10 cellular contexts compared by ENCODE assay signal in the genomic region with DNA sequence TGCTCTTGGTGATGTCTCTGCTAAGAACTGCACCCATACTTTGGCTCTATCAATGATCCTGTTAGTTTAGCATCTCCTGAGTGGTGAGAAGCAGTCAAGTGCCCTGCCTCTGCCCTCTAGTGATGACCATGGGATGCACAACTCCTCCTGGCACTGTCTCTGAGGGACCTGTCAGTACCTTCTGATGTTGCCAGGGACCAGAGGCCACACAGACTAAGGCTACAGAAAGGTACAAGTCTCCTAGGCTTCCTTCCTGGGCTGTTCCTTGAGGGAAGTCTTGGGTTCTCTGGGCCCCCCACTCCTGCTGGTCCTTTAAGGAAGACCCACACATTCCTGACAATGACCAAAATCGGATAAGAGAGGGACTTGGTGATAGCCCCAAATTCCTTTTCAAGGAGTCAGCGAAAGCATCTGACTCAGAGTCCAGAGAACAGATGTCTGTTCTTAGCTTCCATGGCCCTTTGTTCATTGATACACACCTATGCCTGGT. TPM values are rescaled to one million over a fixed set of nuclear protein-coding genes. Genes with fewer than 3 reads are reported as not detected.
A peak's percentile ranks its signal among the peaks of the same experiment; 100 is the strongest.
DNase-seq lines count a peak whose midpoint lies in the region; ATAC-seq lines count a peak whose summit lies in the region.
"Had no signal": no experiment of that assay in that cellular context is flagged by ENCODE, and none has a peak within 500 bp of the region (broad histone marks: within the 10 kb centered on the region; RNA-seq: fewer than 3 reads in every experiment).

No MANE protein-coding gene starts in this region.

- peak; percentile 61 for ATAC-seq in stimulated activated effector memory CD8-positive, alpha-beta T cell treated with anti-CD3 and anti-CD28 coated beads, Interleukin-12 subunit alpha, Interleukin-12 subunit beta, amount 100 ng/mL, for 72 hours
- ATAC-seq in aorta (ENCODE audit: low FRiP score) (no peak), GM21737 (IDR thresholded peaks at IDR 0.05; ENCODE audit: unreplicated experiment) (no peak)

- no peak overlapping the region for H3K4me3 ChIP-seq in aorta (ENCODE audit: low read length in 2 of 2)

- peak; percentile 33 for DNase-seq in activated CD4-positive, alpha-beta memory T cell treated with anti-CD3 and anti-CD28 coated beads for 36 hours
- no peak for DNase-seq in activated CD4-positive, alpha-beta memory T cell treated with anti-CD3 and anti-CD28 coated beads, Interleukin-2, amount 10 ng/mL, durations not matched to agents 7 days and 5 days
- DNase-seq in LHCN-M2 (ENCODE audit: low read depth) (peak; percentile 73), dermis blood vessel endothelial cell (peak; percentile 66), epidermal melanocyte (ENCODE audit: insufficient read length, low spot score) (no peak), aorta (no peak)
- DNase-seq in stimulated activated effector memory CD8-positive, alpha-beta T cell treated with anti-CD3 and anti-CD28 coated beads, Interleukin-12 subunit alpha, Interleukin-12 subunit beta, amount 100 ng/mL, for 72 hours (ENCODE audit: low spot score in 2 of 2), result no peak
- DNase-seq: activated naive CD4-positive, alpha-beta T cell treated with Interleukin-2 at 50 U/mL for 16 hours; GDM1 had no signal

- H3K9me3 ChIP-seq in aorta (ENCODE audit: control insufficient read depth, low read length), result peaks cover 1% of the 10 kb centered on the region

- no peaks in the 10 kb centered on the region for H3K36me3 Mint-ChIP-seq in activated CD4-positive, alpha-beta memory T cell treated with anti-CD3 and anti-CD28 coated beads for 36 hours
- H3K36me3 Mint-ChIP-seq in activated CD4-positive, alpha-beta memory T cell treated with anti-CD3 and anti-CD28 coated beads, Interleukin-2, amount 10 ng/mL, durations not matched to agents 7 days and 5 days (ENCODE audit: low read depth), result no peaks in the 10 kb centered on the region
- no peaks in the 10 kb centered on the region for H3K36me3 Mint-ChIP-seq in stimulated activated effector memory CD8-positive, alpha-beta T cell treated with anti-CD3 and anti-CD28 coated beads, Interleukin-12 subunit alpha, Interleukin-12 subunit beta, amount 100 ng/mL, for 72 hours

- no peaks in the 10 kb centered on the region for H3K36me3 ChIP-seq in aorta (ENCODE audit: control insufficient read depth in 1 of 2, insufficient read depth in 2 of 2, low read length in 1 of 2)

- no peak overlapping the region for H3K4me3 Mint-ChIP-seq in activated CD4-positive, alpha-beta memory T cell treated with anti-CD3 and anti-CD28 coated beads for 36 hours
- no peak overlapping the region for H3K4me3 Mint-ChIP-seq in activated CD4-positive, alpha-beta memory T cell treated with anti-CD3 and anti-CD28 coated beads, Interleukin-2, amount 10 ng/mL, durations not matched to agents 7 days and 5 days
- H3K4me3 Mint-ChIP-seq in stimulated activated effector memory CD8-positive, alpha-beta T cell treated with anti-CD3 and anti-CD28 coated beads, Interleukin-12 subunit alpha, Interleukin-12 subunit beta, amount 100 ng/mL, for 72 hours, result no peak overlapping the region

- H3K27me3 Mint-ChIP-seq in activated CD4-positive, alpha-beta memory T cell treated with anti-CD3 and anti-CD28 coated beads for 36 hours, result peaks cover 38% of the 10 kb centered on the region
- peaks cover 74% of the 10 kb centered on the region for H3K27me3 Mint-ChIP-seq in activated CD4-positive, alpha-beta memory T cell treated with anti-CD3 and anti-CD28 coated beads, Interleukin-2, amount 10 ng/mL, durations not matched to agents 7 days and 5 days

- intact Hi-C loops in activated CD4-positive, alpha-beta memory T cell treated with anti-CD3 and anti-CD28 coated beads for 36 hours (cut with micrococcal nuclease), result no loop called here
- intact Hi-C loops in aorta (cut with DNase I), result no loop called here

- 57 to 58% methylated on average over 2 of the region's 2 CpGs for WGBS in aorta, 2 donors

- H3K27ac Mint-ChIP-seq in activated CD4-positive, alpha-beta memory T cell treated with anti-CD3 and anti-CD28 coated beads for 36 hours, result no peak overlapping the region
- H3K27ac Mint-ChIP-seq in activated CD4-positive, alpha-beta memory T cell treated with anti-CD3 and anti-CD28 coated beads, Interleukin-2, amount 10 ng/mL, durations not matched to agents 7 days and 5 days, result no peak overlapping the region
- no peak overlapping the region for H3K27ac Mint-ChIP-seq in stimulated activated effector memory CD8-positive, alpha-beta T cell treated with anti-CD3 and anti-CD28 coated beads, Interleukin-12 subunit alpha, Interleukin-12 subunit beta, amount 100 ng/mL, for 72 hours

- H3K4me1 ChIP-seq in aorta (ENCODE audit: control insufficient read depth in 1 of 2, insufficient read depth in 2 of 2, low read length in 2 of 2), result no peaks in the 10 kb centered on the region

- H3K4me1 Mint-ChIP-seq in activated CD4-positive, alpha-beta memory T cell treated with anti-CD3 and anti-CD28 coated beads for 36 hours (ENCODE audit: low read depth), result no peaks in the 10 kb centered on the region
- peaks cover 6% of the 10 kb centered on the region for H3K4me1 Mint-ChIP-seq in activated CD4-positive, alpha-beta memory T cell treated with anti-CD3 and anti-CD28 coated beads, Interleukin-2, amount 10 ng/mL, durations not matched to agents 7 days and 5 days
- H3K4me1 Mint-ChIP-seq in stimulated activated effector memory CD8-positive, alpha-beta T cell treated with anti-CD3 and anti-CD28 coated beads, Interleukin-12 subunit alpha, Interleukin-12 subunit beta, amount 100 ng/mL, for 72 hours, result no peaks in the 10 kb centered on the region

- CTCF ChIA-PET in activated CD4-positive, alpha-beta memory T cell treated with anti-CD3 and anti-CD28 coated beads for 36 hours (lab: Charles Lee), result interaction anchor here (1.0 to 2.1 kb wide), 3 partner anchors 12 to 118 kb away, joined by 3 to 21 read pairs (median 3); partner anchors contain the start of gene GOT1
- CTCF ChIA-PET in activated CD4-positive, alpha-beta memory T cell treated with anti-CD3 and anti-CD28 coated beads, Interleukin-2, amount 10 ng/mL, durations not matched to agents 7 days and 5 days (lab: Charles Lee), result interaction anchor here (1.2 to 1.7 kb wide), 3 partner anchors 10 to 112 kb away, joined by 4 to 7 read pairs (median 4); no protein-coding TSS in a partner anchor

- H3K9me3 Mint-ChIP-seq in activated CD4-positive, alpha-beta memory T cell treated with anti-CD3 and anti-CD28 coated beads for 36 hours, result no peaks in the 10 kb centered on the region
- H3K9me3 Mint-ChIP-seq in activated CD4-positive, alpha-beta memory T cell treated with anti-CD3 and anti-CD28 coated beads, Interleukin-2, amount 10 ng/mL, durations not matched to agents 7 days and 5 days, result no peaks in the 10 kb centered on the region
- H3K9me3 Mint-ChIP-seq in stimulated activated effector memory CD8-positive, alpha-beta T cell treated with anti-CD3 and anti-CD28 coated beads, Interleukin-12 subunit alpha, Interleukin-12 subunit beta, amount 100 ng/mL, for 72 hours, result no peaks in the 10 kb centered on the region

- POLR2A ChIA-PET in activated CD4-positive, alpha-beta memory T cell treated with anti-CD3 and anti-CD28 coated beads for 36 hours (lab: Charles Lee), result no interaction called here
- POLR2A ChIA-PET in activated CD4-positive, alpha-beta memory T cell treated with anti-CD3 and anti-CD28 coated beads, Interleukin-2, amount 10 ng/mL, durations not matched to agents 7 days and 5 days (lab: Charles Lee), result no interaction called here

- no peak overlapping the region for H3K27ac ChIP-seq in aorta (ENCODE audit: low read depth in 1 of 2, low read length in 2 of 2)

- H3K27me3 ChIP-seq in aorta (ENCODE audit: control insufficient read depth in 1 of 2, insufficient read depth in 2 of 2, low read length in 1 of 2), result peaks cover 0 to 2% of the 10 kb centered on the region in 2 donors

RNA-seq across cellular contexts. Expression of gene NKX2-3, which starts 15.3 kb away (rescaled TPM):
- total RNA-seq in activated CD4-positive, alpha-beta memory T cell treated with anti-CD3 and anti-CD28 coated beads for 36 hours, result not detected
- total RNA-seq in activated CD4-positive, alpha-beta memory T cell treated with anti-CD3 and anti-CD28 coated beads, Interleukin-2, amount 10 ng/mL, durations not matched to agents 7 days and 5 days, result not detected
- 0.19 TPM in 1 of 2 replicates, not detected in the other for total RNA-seq in LHCN-M2 (2014; rRNA removed)
- polyA plus RNA-seq in LHCN-M2 (2012), result not detected
- not detected in 2 replicates for total RNA-seq in dermis blood vessel endothelial cell
- total RNA-seq in aorta, result under 1 TPM in 1 of 2 donors, not detected in 1; 0.60 TPM
- under 1 TPM; 0.05 to 0.50 TPM for polyA plus RNA-seq in aorta

Comparison
In these comparisons a context has a peak if more than half of its experiments do, and no peak if none do; other contexts are left out.
1. DNase-seq: peak in activated CD4-positive, alpha-beta memory T cell treated with anti-CD3 and anti-CD28 coated beads for 36 hours (single experiment), LHCN-M2 (single experiment) and dermis blood vessel endothelial cell (single experiment); none in activated CD4-positive, alpha-beta memory T cell treated with anti-CD3 and anti-CD28 coated beads, Interleukin-2, amount 10 ng/mL, durations not matched to agents 7 days and 5 days (single experiment), stimulated activated effector memory CD8-positive, alpha-beta T cell treated with anti-CD3 and anti-CD28 coated beads, Interleukin-12 subunit alpha, Interleukin-12 subunit beta, amount 100 ng/mL, for 72 hours (0 of 2), epidermal melanocyte (single experiment) and aorta (0 of 2).